ENCODE assay signal across 32 cellular contexts in genomic region chr2:38981670-38982357, GRCh38.
"Had no signal": no experiment of that assay in that cellular context is flagged by ENCODE, and none has a peak within 500 bp of the region (broad histone marks: within the 10 kb centered on the region; RNA-seq: fewer than 3 reads in every experiment).

No MANE protein-coding gene starts in this region.

- H3K9me3 ChIP-seq: ascending aorta, breast epithelium, colonic mucosa, esophagus squamous epithelium, gastroesophageal sphincter, heart right ventricle had no signal

- H3K4me3 Mint-ChIP-seq: activated B cell treated with CpG ODN at 0.5 μM for 24 hours; activated CD4-positive, alpha-beta memory T cell treated with anti-CD3 and anti-CD28 coated beads, Interleukin-2, amount 10 ng/mL, durations not matched to agents 7 days and 5 days; activated naive CD8-positive, alpha-beta T cell treated with anti-CD3 and anti-CD28 coated beads, Interleukin-2, amount 10 ng/mL, durations not matched to agents 7 days and 5 days; activated T-cell treated with anti-CD3 and anti-CD28 coated beads, Interleukin-2, amount 50 U/mL, for 24 hours; activated T-cell treated with anti-CD3 and anti-CD28 coated beads, Interleukin-2, amount 50 U/mL, for 72 hours; brain; T-helper 17 cell; T-helper 2 cell treated with Interferon-gamma antibody and Interleukin-4, amounts not matched to agents 5 μg/mL and 100 μg/mL, for 36 hours had no signal

- H3K4me1 Mint-ChIP-seq: activated B cell treated with CpG ODN at 0.5 μM for 24 hours; activated CD4-positive, alpha-beta memory T cell treated with anti-CD3 and anti-CD28 coated beads, Interleukin-2, amount 10 ng/mL, durations not matched to agents 7 days and 5 days; activated naive CD8-positive, alpha-beta T cell treated with anti-CD3 and anti-CD28 coated beads, Interleukin-2, amount 10 ng/mL, durations not matched to agents 7 days and 5 days had no signal

- H3K27ac Mint-ChIP-seq: activated B cell treated with CpG ODN at 0.5 μM for 24 hours; activated CD4-positive, alpha-beta memory T cell treated with anti-CD3 and anti-CD28 coated beads, Interleukin-2, amount 10 ng/mL, durations not matched to agents 7 days and 5 days; activated naive CD8-positive, alpha-beta T cell treated with anti-CD3 and anti-CD28 coated beads, Interleukin-2, amount 10 ng/mL, durations not matched to agents 7 days and 5 days; activated T-cell treated with anti-CD3 and anti-CD28 coated beads, Interleukin-2, amount 50 U/mL, for 24 hours; T-helper 2 cell treated with Interferon-gamma antibody and Interleukin-4, amounts not matched to agents 5 μg/mL and 100 μg/mL, for 36 hours had no signal

- FAIRE-seq: endometrium, endothelial cell of umbilical vein had no signal

- H3K4me3 ChIP-seq: ascending aorta, breast epithelium, cardiac muscle cell, colonic mucosa, esophagus squamous epithelium, gastroesophageal sphincter, heart right ventricle had no signal

- H3K27ac ChIP-seq: ascending aorta, breast epithelium, cardiac muscle cell, colonic mucosa, epithelial cell of prostate, esophagus squamous epithelium, gastroesophageal sphincter, heart right ventricle had no signal

- H3K36me3 ChIP-seq: breast epithelium, colonic mucosa had no signal

- DNase-seq: activated B cell treated with CpG ODN at 0.5 μM for 24 hours; activated CD4-positive, alpha-beta memory T cell treated with anti-CD3 and anti-CD28 coated beads, Interleukin-2, amount 10 ng/mL, durations not matched to agents 7 days and 5 days; activated CD4-positive, alpha-beta T cell treated with anti-CD3 and anti-CD28 coated beads for 48 hours; activated CD8-positive, alpha-beta memory T cell treated with anti-CD3 and anti-CD28 coated beads, Interleukin-2, amount 50 U/mL, for 48 hours; activated effector memory CD4-positive, alpha-beta T cell treated with Interleukin-2 at 50 U/mL for 16 hours; activated gamma-delta T cell treated with Interleukin-2 at 50 U/mL for 16 hours; activated naive CD4-positive, alpha-beta T cell treated with anti-CD3 and anti-CD28 coated beads, Interleukin-2, amount 50 U/mL, for 16 hours; activated naive CD4-positive, alpha-beta T cell treated with Interleukin-2 at 50 U/mL for 16 hours; activated naive CD8-positive, alpha-beta T cell treated with anti-CD3 and anti-CD28 coated beads, Interleukin-2, amount 10 ng/mL, durations not matched to agents 7 days and 5 days; activated T-cell treated with anti-CD3 and anti-CD28 coated beads for 4 hours; activated T-cell treated with anti-CD3 and anti-CD28 coated beads, Interleukin-2, amount 50 U/mL, for 24 hours; activated T-cell treated with anti-CD3 and anti-CD28 coated beads, Interleukin-2, amount 50 U/mL, for 72 hours; central memory CD4-positive, alpha-beta T cell; cerebellar nuclear complex; colonic mucosa; effector CD8-positive, alpha-beta T cell; esophagus squamous epithelium; foreskin melanocyte; heart right ventricle; T-helper 1 cell; T-helper 17 cell; T1000; WERI-Rb-1 had no signal

- H3K9me3 Mint-ChIP-seq: activated B cell treated with CpG ODN at 0.5 μM for 24 hours; activated CD4-positive, alpha-beta memory T cell treated with anti-CD3 and anti-CD28 coated beads, Interleukin-2, amount 10 ng/mL, durations not matched to agents 7 days and 5 days; activated naive CD8-positive, alpha-beta T cell treated with anti-CD3 and anti-CD28 coated beads, Interleukin-2, amount 10 ng/mL, durations not matched to agents 7 days and 5 days; activated T-cell treated with anti-CD3 and anti-CD28 coated beads, Interleukin-2, amount 50 U/mL, for 24 hours; activated T-cell treated with anti-CD3 and anti-CD28 coated beads, Interleukin-2, amount 50 U/mL, for 72 hours; brain; T-helper 2 cell treated with Interferon-gamma antibody and Interleukin-4, amounts not matched to agents 5 μg/mL and 100 μg/mL, for 36 hours had no signal

- H3K27me3 Mint-ChIP-seq: activated B cell treated with CpG ODN at 0.5 μM for 24 hours; activated CD4-positive, alpha-beta memory T cell treated with anti-CD3 and anti-CD28 coated beads, Interleukin-2, amount 10 ng/mL, durations not matched to agents 7 days and 5 days; activated naive CD8-positive, alpha-beta T cell treated with anti-CD3 and anti-CD28 coated beads, Interleukin-2, amount 10 ng/mL, durations not matched to agents 7 days and 5 days; activated T-cell treated with anti-CD3 and anti-CD28 coated beads, Interleukin-2, amount 50 U/mL, for 24 hours; brain; T-helper 17 cell had no signal

- H3K27me3 ChIP-seq: ascending aorta, breast epithelium, cardiac muscle cell, colonic mucosa, esophagus squamous epithelium, gastroesophageal sphincter, heart right ventricle had no signal

- H3K4me1 ChIP-seq: ascending aorta, breast epithelium, colonic mucosa, esophagus squamous epithelium, heart right ventricle had no signal
